In the genomic region with DNA sequence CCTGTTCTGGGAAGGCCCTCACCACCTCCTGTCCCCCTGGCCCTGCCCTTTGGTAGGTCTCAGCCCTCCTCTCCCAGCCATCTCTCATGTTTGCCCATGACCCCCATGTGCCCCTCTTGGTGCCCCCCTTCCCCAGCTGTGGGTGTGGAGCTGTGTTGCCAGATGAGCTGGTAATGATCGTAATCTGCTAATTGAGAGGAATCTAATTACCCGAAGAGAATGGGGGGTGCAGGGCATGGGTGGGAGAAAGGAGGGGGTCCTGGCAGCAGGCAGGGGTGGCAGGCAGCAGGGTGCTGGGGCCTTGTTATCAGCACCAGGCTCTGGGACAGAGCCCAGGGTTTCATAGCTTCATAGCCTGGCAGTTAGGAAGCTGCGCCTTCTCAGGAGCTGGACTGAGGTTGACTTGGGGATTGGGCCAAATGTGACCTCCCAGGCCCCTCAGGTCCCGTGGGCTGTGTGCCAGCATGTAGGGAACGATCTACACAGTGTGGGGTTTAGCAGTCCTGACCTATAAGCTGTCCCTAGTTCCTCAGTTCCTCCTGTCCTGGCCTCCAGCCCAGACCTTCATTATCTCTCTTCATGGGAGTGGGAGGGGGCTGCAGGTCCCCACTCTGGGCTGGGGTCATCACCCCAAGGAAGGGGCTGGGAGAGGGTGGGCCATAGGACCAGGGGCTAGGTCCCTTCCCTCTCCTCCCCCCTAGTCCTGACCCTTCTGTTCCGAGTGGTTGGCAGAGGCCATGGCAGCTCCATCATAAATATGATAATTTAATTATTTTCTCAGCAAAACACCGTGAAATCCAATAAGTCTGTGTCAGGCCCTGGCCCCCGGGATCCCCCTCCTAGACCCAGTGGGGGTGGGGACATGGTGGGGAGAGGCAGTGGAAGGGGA, we compare ENCODE assay signal across 14 cellular contexts. TPM values are rescaled to one million over a fixed set of nuclear protein-coding genes. Genes with fewer than 3 reads are reported as not detected.
DNase-seq lines count a peak whose midpoint lies in the region; ATAC-seq, FAIRE-seq and TF ChIP-seq lines count a peak whose summit lies in the region.
"Had no signal": no experiment of that assay in that cellular context is flagged by ENCODE, and none has a peak within 500 bp of the region (broad histone marks: within the 10 kb centered on the region; RNA-seq: fewer than 3 reads in every experiment).

No MANE protein-coding gene starts in this region.

- CTCF ChIA-PET in HEK293 (lab: Yijun Ruan, JAX), result interaction anchor here (0.5 to 9.5 kb wide), 4 partner anchors 10 to 105 kb away, joined by 3 to 150 read pairs (median 70); a partner anchor contains a TSS
- CTCF ChIA-PET in activated CD4-positive, alpha-beta memory T cell treated with anti-CD3 and anti-CD28 coated beads for 36 hours (lab: Charles Lee), result interaction anchor here (0.6 to 7.2 kb wide), 6 partner anchors 10 to 35 kb away, joined by 3 to 77 read pairs (median 4); a partner anchor contains a TSS

- peak; percentile 5 to 24 for ATAC-seq in left cardiac atrium
- ATAC-seq: activated naive CD8-positive, alpha-beta T cell treated with anti-CD3 and anti-CD28 coated beads, Interleukin-2, amount 50 U/mL, for 24 hours; gastrocnemius medialis had no signal

- no peak overlapping the region for H3K27ac ChIP-seq in HEK293 (ENCODE audit: extremely low read depth, low read depth, low read length)
- H3K27ac ChIP-seq: gastrocnemius medialis had no signal

- intact Hi-C loops in left cardiac atrium (cut with DNase I), result no loop called here
- intact Hi-C loops in activated CD4-positive, alpha-beta memory T cell treated with anti-CD3 and anti-CD28 coated beads for 36 hours (cut with micrococcal nuclease), result no loop called here

- no peaks in the 10 kb centered on the region for H3K9me3 Mint-ChIP-seq in activated CD4-positive, alpha-beta memory T cell treated with anti-CD3 and anti-CD28 coated beads for 36 hours
- H3K9me3 Mint-ChIP-seq: activated CD4-positive, alpha-beta T cell treated with anti-CD3 and anti-CD28 coated beads, Interleukin-2, amount 10 ng/mL, durations not matched to agents 7 days and 5 days; activated naive CD8-positive, alpha-beta T cell treated with anti-CD3 and anti-CD28 coated beads, Interleukin-2, amount 50 U/mL, for 24 hours; memory B cell; nephron progenitor cell had no signal

- peaks cover 0 to 45% of the 10 kb centered on the region in 2 experiments; a peak in 2 of 3 replicates for H3K36me3 ChIP-seq in HEK293 (ENCODE audit: control insufficient read depth in 2 of 2, insufficient read depth in 1 of 2, low read length in 2 of 2)

- TF ChIP-seq CTCF in HEK293 (tag by site-specific recombination; IDR thresholded peaks at IDR 0.05), result no peak

- TF ChIP-seq POLR2A in H54 (IDR thresholded peaks at IDR 0.05; ENCODE audit: low read depth, low read length), result no peak

- peaks cover 12% of the 10 kb centered on the region for H3K4me1 Mint-ChIP-seq in activated CD4-positive, alpha-beta memory T cell treated with anti-CD3 and anti-CD28 coated beads for 36 hours (ENCODE audit: low read depth)

- H3K27ac Mint-ChIP-seq in activated CD4-positive, alpha-beta memory T cell treated with anti-CD3 and anti-CD28 coated beads for 36 hours, result no peak overlapping the region
- H3K27ac Mint-ChIP-seq: activated CD4-positive, alpha-beta T cell treated with anti-CD3 and anti-CD28 coated beads, Interleukin-2, amount 10 ng/mL, durations not matched to agents 7 days and 5 days; activated naive CD8-positive, alpha-beta T cell treated with anti-CD3 and anti-CD28 coated beads, Interleukin-2, amount 50 U/mL, for 24 hours; memory B cell; nephron progenitor cell had no signal

- H3K27me3 Mint-ChIP-seq in activated CD4-positive, alpha-beta memory T cell treated with anti-CD3 and anti-CD28 coated beads for 36 hours, result peaks cover 31% of the 10 kb centered on the region

- peaks cover 32% of the 10 kb centered on the region for H3K36me3 Mint-ChIP-seq in activated CD4-positive, alpha-beta memory T cell treated with anti-CD3 and anti-CD28 coated beads for 36 hours

- H3K9me3 ChIP-seq in HEK293 (ENCODE audit: control insufficient read depth, insufficient read depth, low read depth, low read length), result no peaks in the 10 kb centered on the region
- H3K9me3 ChIP-seq: gastrocnemius medialis had no signal

- peaks cover 2% of the 10 kb centered on the region for H3K4me1 ChIP-seq in HEK293 (ENCODE audit: control insufficient read depth, insufficient read depth, low read length)

- no peak overlapping the region for H3K4me3 ChIP-seq in HEK293 (ENCODE audit: low read depth, low read length)
- H3K4me3 ChIP-seq: gastrocnemius medialis had no signal

- DNase-seq in left cardiac atrium, result no peak
- DNase-seq in H54 (ENCODE audit: insufficient read length, low spot score), result no peak
- DNase-seq in activated CD4-positive, alpha-beta memory T cell treated with anti-CD3 and anti-CD28 coated beads for 36 hours, result no peak
- DNase-seq in activated naive CD4-positive, alpha-beta T cell (lab: John Stamatoyannopoulos, UW), result no peak
- DNase-seq: activated CD4-positive, alpha-beta T cell treated with anti-CD3 and anti-CD28 coated beads, Interleukin-2, amount 10 ng/mL, durations not matched to agents 7 days and 5 days; activated naive CD8-positive, alpha-beta T cell treated with anti-CD3 and anti-CD28 coated beads, Interleukin-2, amount 50 U/mL, for 24 hours; activated T-cell treated with anti-CD3 and anti-CD28 coated beads, Interleukin-2, amount 50 U/mL, for 48 hours; DMS53; gastrocnemius medialis; nephron progenitor cell; SIG-M5 had no signal

- H3K4me3 Mint-ChIP-seq in activated CD4-positive, alpha-beta memory T cell treated with anti-CD3 and anti-CD28 coated beads for 36 hours, result no peak overlapping the region
- H3K4me3 Mint-ChIP-seq: activated CD4-positive, alpha-beta T cell treated with anti-CD3 and anti-CD28 coated beads, Interleukin-2, amount 10 ng/mL, durations not matched to agents 7 days and 5 days; activated naive CD8-positive, alpha-beta T cell treated with anti-CD3 and anti-CD28 coated beads, Interleukin-2, amount 50 U/mL, for 24 hours; memory B cell; nephron progenitor cell had no signal

- POLR2A ChIA-PET in HEK293 (lab: Yijun Ruan, JAX), result interaction anchor here (1.5 kb wide), 1 partner anchor 9 kb away, joined by 12 read pairs; a partner anchor contains a TSS
- POLR2A ChIA-PET in activated CD4-positive, alpha-beta memory T cell treated with anti-CD3 and anti-CD28 coated beads for 36 hours (lab: Charles Lee), result no interaction called here

- no peak for FAIRE-seq in H54 (lab: Jason Lieb, UNC)

TF ChIP-seq in HEK293, 187 proteins besides CTCF, POLR2A, EP300 and RAD21 (continues in another document):
- no peak for TF ChIP-seq HOXA7 (CRISPR knock-in tag; IDR thresholded peaks at IDR 0.05; ENCODE audit: borderline replicate concordance)

TF ChIP-seq in PFSK-1, 5 proteins besides CTCF, POLR2A, EP300 and RAD21:
- TF ChIP-seq SIN3A (IDR thresholded peaks at IDR 0.05; ENCODE audit: borderline replicate concordance, insufficient read depth, low read length) (no peak), POLR2AphosphoS5 (IDR thresholded peaks at IDR 0.05; ENCODE audit: low read depth, low read length) (no peak), TAF1 (IDR thresholded peaks at IDR 0.05; ENCODE audit: borderline replicate concordance, insufficient read depth, low read length) (no peak)
- TF ChIP-seq, protein P1, sequence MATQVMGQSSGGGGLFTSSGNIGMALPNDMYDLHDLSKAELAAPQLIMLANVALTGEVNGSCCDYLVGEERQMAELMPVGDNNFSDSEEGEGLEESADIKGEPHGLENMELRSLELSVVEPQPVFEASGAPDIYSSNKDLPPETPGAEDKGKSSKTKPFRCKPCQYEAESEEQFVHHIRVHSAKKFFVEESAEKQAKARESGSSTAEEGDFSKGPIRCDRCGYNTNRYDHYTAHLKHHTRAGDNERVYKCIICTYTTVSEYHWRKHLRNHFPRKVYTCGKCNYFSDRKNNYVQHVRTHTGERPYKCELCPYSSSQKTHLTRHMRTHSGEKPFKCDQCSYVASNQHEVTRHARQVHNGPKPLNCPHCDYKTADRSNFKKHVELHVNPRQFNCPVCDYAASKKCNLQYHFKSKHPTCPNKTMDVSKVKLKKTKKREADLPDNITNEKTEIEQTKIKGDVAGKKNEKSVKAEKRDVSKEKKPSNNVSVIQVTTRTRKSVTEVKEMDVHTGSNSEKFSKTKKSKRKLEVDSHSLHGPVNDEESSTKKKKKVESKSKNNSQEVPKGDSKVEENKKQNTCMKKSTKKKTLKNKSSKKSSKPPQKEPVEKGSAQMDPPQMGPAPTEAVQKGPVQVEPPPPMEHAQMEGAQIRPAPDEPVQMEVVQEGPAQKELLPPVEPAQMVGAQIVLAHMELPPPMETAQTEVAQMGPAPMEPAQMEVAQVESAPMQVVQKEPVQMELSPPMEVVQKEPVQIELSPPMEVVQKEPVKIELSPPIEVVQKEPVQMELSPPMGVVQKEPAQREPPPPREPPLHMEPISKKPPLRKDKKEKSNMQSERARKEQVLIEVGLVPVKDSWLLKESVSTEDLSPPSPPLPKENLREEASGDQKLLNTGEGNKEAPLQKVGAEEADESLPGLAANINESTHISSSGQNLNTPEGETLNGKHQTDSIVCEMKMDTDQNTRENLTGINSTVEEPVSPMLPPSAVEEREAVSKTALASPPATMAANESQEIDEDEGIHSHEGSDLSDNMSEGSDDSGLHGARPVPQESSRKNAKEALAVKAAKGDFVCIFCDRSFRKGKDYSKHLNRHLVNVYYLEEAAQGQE (IDR thresholded peaks at IDR 0.05; ENCODE audit: insufficient read depth in 1 of 2, low read depth in 2 of 2, low read length in 2 of 2), result peak; percentile 73 to 85

RNA-seq across cellular contexts. Expression of a gene that starts 6.5 kb away (rescaled TPM):
- 0.16 TPM for polyA plus RNA-seq in PFSK-1 (2012; ENCODE audit: insufficient read length, low read depth)
- under 1 TPM in 1 of 2 donors, not detected in 1; 0.32 TPM for total RNA-seq in left cardiac atrium
- total RNA-seq in activated CD4-positive, alpha-beta memory T cell treated with anti-CD3 and anti-CD28 coated beads for 36 hours, result under 1 TPM in 1 of 2 experiments, not detected in 1; 0.07 TPM
- total RNA-seq: activated CD4-positive, alpha-beta T cell treated with anti-CD3 and anti-CD28 coated beads, Interleukin-2, amount 10 ng/mL, durations not matched to agents 7 days and 5 days had no signal

RNA-seq across cellular contexts. Expression of a gene that starts 9.1 kb away (rescaled TPM):
- 59.1 TPM for polyA plus RNA-seq in PFSK-1 (2012; ENCODE audit: insufficient read length, low read depth)
- total RNA-seq in left cardiac atrium, result 10 to 100 TPM; 29.0 to 30.0 TPM
- total RNA-seq in activated CD4-positive, alpha-beta memory T cell treated with anti-CD3 and anti-CD28 coated beads for 36 hours, result 10 to 100 TPM; 37.1 to 37.4 TPM

RNA-seq across cellular contexts. Expression of a gene that starts 35.8 kb away (rescaled TPM):
- polyA plus RNA-seq in PFSK-1 (2012; ENCODE audit: insufficient read length, low read depth), result 27.0 TPM
- total RNA-seq in left cardiac atrium, result 100 to 1,000 TPM in 1 of 2 donors, 10 to 100 TPM in 1; 72.4 to 113 TPM
- 10 to 100 TPM; 19.9 to 21.0 TPM for total RNA-seq in activated CD4-positive, alpha-beta memory T cell treated with anti-CD3 and anti-CD28 coated beads for 36 hours

RNA-seq across cellular contexts. Expression of a gene that starts 36.0 kb away (rescaled TPM):
- polyA plus RNA-seq in PFSK-1 (2012; ENCODE audit: insufficient read length, low read depth), result 1.8 TPM
- 1 to 10 TPM; 3.2 to 4.1 TPM for total RNA-seq in left cardiac atrium
- total RNA-seq in activated CD4-positive, alpha-beta memory T cell treated with anti-CD3 and anti-CD28 coated beads for 36 hours, result 1 to 10 TPM; 2.6 to 4.4 TPM
